In genomic region chr3:66442254-66443249, GRCh38 we compare ENCODE assay signal across 8 cellular contexts. TPM values are rescaled to one million over a fixed set of nuclear protein-coding genes. Genes with fewer than 3 reads are reported as not detected.
DNase-seq lines count a peak whose midpoint lies in the region; ATAC-seq, FAIRE-seq and TF ChIP-seq lines count a peak whose summit lies in the region.

No MANE protein-coding gene starts in this region.

- H3K9me3 ChIP-seq in HEK293 (ENCODE audit: control insufficient read depth, insufficient read depth, low read depth, low read length) (no peaks in the 10 kb centered on the region), SK-N-SH (no peaks in the 10 kb centered on the region), parathyroid adenoma (ENCODE audit: control insufficient read depth, low read length) (no peaks in the 10 kb centered on the region)

- TF ChIP-seq CTCF in HEK293 (tag by site-specific recombination; IDR thresholded peaks at IDR 0.05) (no peak), SK-N-SH (IDR thresholded peaks at IDR 0.05) (no peak), parathyroid adenoma (IDR thresholded peaks at IDR 0.05) (no peak), D721Med (IDR thresholded peaks at IDR 0.05; ENCODE audit: insufficient read depth, missing control alignments) (no peak)

- POLR2A ChIA-PET in HEK293 (lab: Yijun Ruan, JAX) (no interaction called here), SK-N-SH (lab: Yijun Ruan, JAX) (no interaction called here)
- POLR2A ChIA-PET in activated CD4-positive, alpha-beta T cell treated with anti-CD3 and anti-CD28 coated beads for 36 hours (lab: Charles Lee) = no interaction called here

- no peak overlapping the region for H3K27ac Mint-ChIP-seq in activated CD4-positive, alpha-beta T cell treated with anti-CD3 and anti-CD28 coated beads for 36 hours

- H3K27me3 ChIP-seq in SK-N-SH (ENCODE audit: insufficient read depth) (no peaks in the 10 kb centered on the region), parathyroid adenoma (ENCODE audit: control insufficient read depth, insufficient read depth, low read length) (no peaks in the 10 kb centered on the region)

- no peak for FAIRE-seq in D721Med (lab: Jason Lieb, UNC)

- H3K4me1 Mint-ChIP-seq in activated CD4-positive, alpha-beta T cell treated with anti-CD3 and anti-CD28 coated beads for 36 hours = peaks cover 18% of the 10 kb centered on the region

- no peak for ATAC-seq in activated CD4-positive, alpha-beta T cell treated with anti-CD3 and anti-CD28 coated beads for 36 hours

- no peak for TF ChIP-seq RAD21 in SK-N-SH (IDR thresholded peaks at IDR 0.05; ENCODE audit: low read length)

- no peak overlapping the region for H3K27ac ChIP-seq in HEK293 (ENCODE audit: extremely low read depth, low read depth, low read length)
- no peak overlapping the region for H3K27ac ChIP-seq in SK-N-SH (ENCODE audit: low read depth in 2 of 2, low read length in 1 of 2)
- H3K27ac ChIP-seq in parathyroid adenoma = peak overlapping the region; percentile 25

- H3K79me2 ChIP-seq in SK-N-SH (ENCODE audit: insufficient read depth) = no peaks in the 10 kb centered on the region
- H3K79me2 ChIP-seq in parathyroid adenoma = no peaks in the 10 kb centered on the region

- no peak overlapping the region for H3K4me3 ChIP-seq in HEK293 (ENCODE audit: low read depth, low read length)
- H3K4me3 ChIP-seq in SK-N-SH (ENCODE audit: low read depth in 2 of 2, low read length in 1 of 2) = no peak overlapping the region
- no peak overlapping the region for H3K4me3 ChIP-seq in parathyroid adenoma (ENCODE audit: low read depth, low read length)

- no peak for TF ChIP-seq EP300 in SK-N-SH (IDR thresholded peaks at IDR 0.05; ENCODE audit: borderline replicate concordance in 1 of 2, low read depth in 1 of 2, low read length in 1 of 2)

- H3K4me1 ChIP-seq in HEK293 (ENCODE audit: control insufficient read depth, insufficient read depth, low read length) (no peaks in the 10 kb centered on the region), SK-N-SH (ENCODE audit: control insufficient read depth in 1 of 2, insufficient read depth in 2 of 2, low read depth in 1 of 2, low read length in 1 of 2) (peaks cover 0 to 16% of the 10 kb centered on the region in 2 experiments; a peak in 2 of 4 replicates), parathyroid adenoma (peaks cover 9% of the 10 kb centered on the region)

- CTCF ChIA-PET in HEK293 (lab: Yijun Ruan, JAX) = interaction anchor here (0.7 kb wide), 1 partner anchor 104 kb away, joined by 3 read pairs; no protein-coding TSS in a partner anchor
- CTCF ChIA-PET in SK-N-SH (lab: Yijun Ruan, JAX) = interaction anchor here (0.6 to 1.7 kb wide), 5 partner anchors 9 to 64 kb away, joined by 3 to 5 read pairs (median 3); no protein-coding TSS in a partner anchor
- CTCF ChIA-PET in activated CD4-positive, alpha-beta T cell treated with anti-CD3 and anti-CD28 coated beads for 36 hours (lab: Charles Lee) = no interaction called here

- H3K4me2 ChIP-seq in SK-N-SH (no peak overlapping the region), parathyroid adenoma (ENCODE audit: low read length) (no peak overlapping the region)

- H3K9me3 Mint-ChIP-seq in activated CD4-positive, alpha-beta T cell treated with anti-CD3 and anti-CD28 coated beads for 36 hours (ENCODE audit: low read depth) = no peaks in the 10 kb centered on the region

- peaks cover 0 to 8% of the 10 kb centered on the region in 2 experiments; a peak in 1 of 3 replicates for H3K36me3 ChIP-seq in HEK293 (ENCODE audit: control insufficient read depth in 2 of 2, insufficient read depth in 1 of 2, low read length in 2 of 2)
- H3K36me3 ChIP-seq in SK-N-SH (replicated peaks in 1 of 2; ENCODE audit: control insufficient read depth in 1 of 2, insufficient read depth in 2 of 2, low read length in 1 of 2) = no peaks in the 10 kb centered on the region
- no peaks in the 10 kb centered on the region for H3K36me3 ChIP-seq in parathyroid adenoma (ENCODE audit: control insufficient read depth, insufficient read depth, low read length)

- H3K9ac ChIP-seq in SK-N-SH (no peak overlapping the region), parathyroid adenoma (no peak overlapping the region)

- peaks cover 7% of the 10 kb centered on the region for H3K36me3 Mint-ChIP-seq in activated CD4-positive, alpha-beta T cell treated with anti-CD3 and anti-CD28 coated beads for 36 hours (ENCODE audit: low read depth)

- H3K4me3 Mint-ChIP-seq in activated CD4-positive, alpha-beta T cell treated with anti-CD3 and anti-CD28 coated beads for 36 hours = no peak overlapping the region

- DNase-seq in SK-N-SH (no peak), glomerular visceral epithelial cell (ENCODE audit: extremely low spot score) (peak; percentile 45), DMS79 treated with DMSO at 0.1 percent for 48 hours (lab: John Stamatoyannopoulos, UW) (no peak), cortex of kidney (lab: John Stamatoyannopoulos, UW) (no peak), D721Med (ENCODE audit: insufficient read length, low spot score) (no peak)
- DNase-seq in activated CD4-positive, alpha-beta T cell treated with anti-CD3 and anti-CD28 coated beads for 36 hours = no peak

- intact Hi-C loops in activated CD4-positive, alpha-beta T cell treated with anti-CD3 and anti-CD28 coated beads for 36 hours (cut with DNase I, micrococcal nuclease) = no loop called here

- 76% methylated on average over 12 of the region's 15 CpGs for WGBS in SK-N-SH (ENCODE audit: low lambda C conversion rate)

- H3K9me2 ChIP-seq in SK-N-SH = no peaks in the 10 kb centered on the region

- H3F3A ChIP-seq in SK-N-SH (replicated peaks; ENCODE audit: insufficient read depth) = no peaks in the 10 kb centered on the region

- H4K20me1 ChIP-seq in SK-N-SH (ENCODE audit: insufficient read depth) = no peaks in the 10 kb centered on the region

- H3K27me3 Mint-ChIP-seq in activated CD4-positive, alpha-beta T cell treated with anti-CD3 and anti-CD28 coated beads for 36 hours = no peaks in the 10 kb centered on the region

- H2AFZ ChIP-seq in SK-N-SH (ENCODE audit: low read depth) = no peak overlapping the region
- no peak overlapping the region for H2AFZ ChIP-seq in parathyroid adenoma

TF ChIP-seq in HEK293, 187 proteins besides CTCF, POLR2A, EP300 and RAD21 (continues in another document):
- TF ChIP-seq ZNF362 (tag by site-specific recombination; IDR thresholded peaks at IDR 0.05) = no peak
- no peak for TF ChIP-seq ZNF416 (tag by site-specific recombination; IDR thresholded peaks at IDR 0.05)
- no peak for TF ChIP-seq ZNF155 (tag by site-specific recombination; IDR thresholded peaks at IDR 0.05)
- no peak for TF ChIP-seq ZNF19 (tag by site-specific recombination; IDR thresholded peaks at IDR 0.05; ENCODE audit: low read depth)
- no peak for TF ChIP-seq ZNF426 (tag by site-specific recombination; IDR thresholded peaks at IDR 0.05)
- no peak for TF ChIP-seq ZNF223 (tag by site-specific recombination; IDR thresholded peaks at IDR 0.05)
- TF ChIP-seq ZNF843 (tag by site-specific recombination; IDR thresholded peaks at IDR 0.05) = no peak
- TF ChIP-seq MYNN (tag by site-specific recombination; IDR thresholded peaks at IDR 0.05; ENCODE audit: borderline replicate concordance) = no peak
- TF ChIP-seq OVOL3 (tag by site-specific recombination; IDR thresholded peaks at IDR 0.05) = no peak
- no peak for TF ChIP-seq ZNF433 (tag by site-specific recombination; IDR thresholded peaks at IDR 0.05; ENCODE audit: low read depth)
- no peak for TF ChIP-seq ZNF138 (tag by site-specific recombination; IDR thresholded peaks at IDR 0.05; ENCODE audit: borderline replicate concordance)

TF ChIP-seq in SK-N-SH, 30 proteins besides CTCF, POLR2A, EP300 and RAD21:
- TF ChIP-seq SMC3 (IDR thresholded peaks at IDR 0.05; ENCODE audit: low read depth, low read length) = no peak
- no peak for TF ChIP-seq MEF2A (IDR thresholded peaks at IDR 0.05; ENCODE audit: borderline replicate concordance, low read depth)
- peak; percentile 9; the same call in 1 of the 2 replicates for TF ChIP-seq TCF12 (IDR thresholded peaks at IDR 0.05)

RNA-seq across cellular contexts. Expression of gene LRIG1, which starts 58.3 kb away (rescaled TPM):
- 1.5 and 1.7 TPM in 2 replicates for polyA plus RNA-seq in SK-N-SH (2012; rRNA removed)
- 1.5 and 1.9 TPM in 2 replicates for polyA plus RNA-seq in SK-N-SH (2012; cell fraction: cytosol; rRNA removed)
- 2.5 and 2.9 TPM in 2 replicates for polyA plus RNA-seq in SK-N-SH (2012; cell fraction: nucleus; rRNA removed)
- total RNA-seq in activated CD4-positive, alpha-beta T cell treated with anti-CD3 and anti-CD28 coated beads for 36 hours = 10 to 100 TPM; 19.1 to 22.7 TPM
